14 cellular contexts compared by ENCODE assay signal in genomic region chr21:45033791-45034555, GRCh38. TPM values are rescaled to one million over a fixed set of nuclear protein-coding genes. Genes with fewer than 3 reads are reported as not detected.
DNase-seq lines count a peak whose midpoint lies in the region; ATAC-seq and TF ChIP-seq lines count a peak whose summit lies in the region.
"Had no signal": no experiment of that assay in that cellular context is flagged by ENCODE, and none has a peak within 500 bp of the region (broad histone marks: within the 10 kb centered on the region; RNA-seq: fewer than 3 reads in every experiment).

No MANE protein-coding gene starts in this region.

- peaks cover 13% of the 10 kb centered on the region for H3K36me3 Mint-ChIP-seq in endothelial cell (ENCODE audit: low read depth, unreplicated experiment)
- no peaks in the 10 kb centered on the region for H3K36me3 Mint-ChIP-seq in activated T-helper 2 cell treated with anti-CD3 and anti-CD28 coated beads, Interferon-gamma antibody, Interleukin-2, Interleukin-4, amounts not matched to agents 10 μg/mL and 5 μg/mL and 100 μg/mL, durations not matched to agents 14 hours and 24 hours and 36 hours (ENCODE audit: low read depth)
- H3K36me3 Mint-ChIP-seq: CD4-positive, alpha-beta memory T cell had no signal

- peaks cover 47% of the 10 kb centered on the region for H3K4me1 ChIP-seq in stomach smooth muscle (ENCODE audit: control insufficient read depth, insufficient read depth, low read length)

- TF ChIP-seq CTCF in endothelial cell (IDR thresholded peaks at IDR 0.05; ENCODE audit: unreplicated experiment) (no peak), GM13976 (IDR thresholded peaks at IDR 0.05; ENCODE audit: borderline replicate concordance, control extremely low read depth, extremely low read depth, insufficient read depth, missing control alignments) (no peak)

- in situ Hi-C loops in GM13976 (cut with MboI; ENCODE audit: low sequenced_read_pairs, unreplicated experiment), result no loop called here

- no peaks in the 10 kb centered on the region for H3K9me3 Mint-ChIP-seq in endothelial cell (ENCODE audit: unreplicated experiment)
- peaks cover 19% of the 10 kb centered on the region for H3K9me3 Mint-ChIP-seq in activated T-helper 2 cell treated with anti-CD3 and anti-CD28 coated beads, Interferon-gamma antibody, Interleukin-2, Interleukin-4, amounts not matched to agents 10 μg/mL and 5 μg/mL and 100 μg/mL, durations not matched to agents 14 hours and 24 hours and 36 hours
- H3K9me3 Mint-ChIP-seq: central memory CD8-positive, alpha-beta T cell had no signal

- peaks cover 3% of the 10 kb centered on the region for H3K27me3 Mint-ChIP-seq in endothelial cell (ENCODE audit: unreplicated experiment)
- H3K27me3 Mint-ChIP-seq in activated T-helper 2 cell treated with anti-CD3 and anti-CD28 coated beads, Interferon-gamma antibody, Interleukin-2, Interleukin-4, amounts not matched to agents 10 μg/mL and 5 μg/mL and 100 μg/mL, durations not matched to agents 14 hours and 24 hours and 36 hours (ENCODE audit: low read depth), result peaks cover 8% of the 10 kb centered on the region

- peak overlapping the region; percentile 48 for H3K4me3 Mint-ChIP-seq in endothelial cell (ENCODE audit: unreplicated experiment)
- no peak overlapping the region for H3K4me3 Mint-ChIP-seq in activated T-helper 2 cell treated with anti-CD3 and anti-CD28 coated beads, Interferon-gamma antibody, Interleukin-2, Interleukin-4, amounts not matched to agents 10 μg/mL and 5 μg/mL and 100 μg/mL, durations not matched to agents 14 hours and 24 hours and 36 hours (ENCODE audit: low read depth)
- H3K4me3 Mint-ChIP-seq: CD4-positive, alpha-beta memory T cell; central memory CD8-positive, alpha-beta T cell had no signal

- no peaks in the 10 kb centered on the region for H3K27me3 ChIP-seq in H7 (ENCODE audit: control insufficient read depth, insufficient read depth, low read length)
- H3K27me3 ChIP-seq in stomach smooth muscle (ENCODE audit: control insufficient read depth in 1 of 2, insufficient read depth in 2 of 2, low read length in 2 of 2), result no peaks in the 10 kb centered on the region

- H3K9me3 ChIP-seq in stomach smooth muscle (ENCODE audit: control insufficient read depth in 2 of 2, low read length in 2 of 2), result peaks cover 4 to 7% of the 10 kb centered on the region in 2 donors

- H3K27ac Mint-ChIP-seq in endothelial cell (ENCODE audit: unreplicated experiment), result peak overlapping the region; percentile 11
- H3K27ac Mint-ChIP-seq in activated T-helper 2 cell treated with anti-CD3 and anti-CD28 coated beads, Interferon-gamma antibody, Interleukin-2, Interleukin-4, amounts not matched to agents 10 μg/mL and 5 μg/mL and 100 μg/mL, durations not matched to agents 14 hours and 24 hours and 36 hours, result no peak overlapping the region
- H3K27ac Mint-ChIP-seq: CD4-positive, alpha-beta memory T cell had no signal

- H3K4me1 Mint-ChIP-seq in endothelial cell (ENCODE audit: unreplicated experiment), result peaks cover 10% of the 10 kb centered on the region
- H3K4me1 Mint-ChIP-seq in activated T-helper 2 cell treated with anti-CD3 and anti-CD28 coated beads, Interferon-gamma antibody, Interleukin-2, Interleukin-4, amounts not matched to agents 10 μg/mL and 5 μg/mL and 100 μg/mL, durations not matched to agents 14 hours and 24 hours and 36 hours (ENCODE audit: low read depth), result no peaks in the 10 kb centered on the region
- H3K4me1 Mint-ChIP-seq: CD4-positive, alpha-beta memory T cell; central memory CD8-positive, alpha-beta T cell had no signal

- intact Hi-C loops in activated T-helper 2 cell treated with anti-CD3 and anti-CD28 coated beads, Interferon-gamma antibody, Interleukin-2, Interleukin-4, amounts not matched to agents 10 μg/mL and 5 μg/mL and 100 μg/mL, durations not matched to agents 14 hours and 24 hours and 36 hours (cut with micrococcal nuclease), result no loop called here

- no peak overlapping the region for H3K9ac ChIP-seq in stomach smooth muscle (ENCODE audit: low read length in 2 of 2)

- no peaks in the 10 kb centered on the region for H3K36me3 ChIP-seq in H7 (replicated peaks; ENCODE audit: control insufficient read depth, insufficient read depth, low read length)
- H3K36me3 ChIP-seq in stomach smooth muscle (ENCODE audit: control insufficient read depth in 2 of 2, insufficient read depth in 2 of 2, low read length in 2 of 2), result no peaks in the 10 kb centered on the region

- H3K27ac ChIP-seq in stomach smooth muscle (ENCODE audit: low read length), result peak overlapping the region; percentile 64

- H3K4me3 ChIP-seq in H7 (ENCODE audit: insufficient read depth, low read depth, low read length), result no peak overlapping the region
- H3K4me3 ChIP-seq in stomach smooth muscle (ENCODE audit: low read length in 2 of 2), result peak overlapping the region; percentile 55 to 61

- ATAC-seq in GM21717 (IDR thresholded peaks at IDR 0.05; ENCODE audit: unreplicated experiment), result no peak

- peak; percentile 50 for DNase-seq in H7
- DNase-seq in endothelial cell (ENCODE audit: low spot score), result no peak
- peak; percentile 45 for DNase-seq in islet precursor cell
- DNase-seq in activated effector memory CD4-positive, alpha-beta T cell treated with anti-CD3 and anti-CD28 coated beads, Interleukin-2, amount 50 U/mL, for 16 hours, result no peak
- no peak for DNase-seq in GM13976 (ENCODE audit: low spot score)
- no peak for DNase-seq in activated T-helper 2 cell treated with anti-CD3 and anti-CD28 coated beads, Interferon-gamma antibody, Interleukin-2, Interleukin-4, amounts not matched to agents 10 μg/mL and 5 μg/mL and 100 μg/mL, durations not matched to agents 14 hours and 24 hours and 36 hours (ENCODE audit: low spot score)
- DNase-seq: activated CD8-positive, alpha-beta memory T cell treated with anti-CD3 and anti-CD28 coated beads, Interleukin-2, amount 50 U/mL, for 48 hours; MM.1S; NCI-H226; stimulated activated CD4-positive, alpha-beta T cell treated with anti-CD3 and anti-CD28 coated beads, Interleukin-12 subunit alpha, Interleukin-12 subunit beta, amount 100 ng/mL, for 4 hours had no signal

RNA-seq across cellular contexts. Expression of gene ADARB1, which starts 40.4 kb away (rescaled TPM):
- 5.5 and 8.0 TPM in 2 replicates for total RNA-seq in H7 (2014; rRNA removed; shearing (Covaris generic))
- total RNA-seq in endothelial cell (ENCODE audit: unreplicated experiment), result 14.5 TPM
- total RNA-seq in activated T-helper 2 cell treated with anti-CD3 and anti-CD28 coated beads, Interferon-gamma antibody, Interleukin-2, Interleukin-4, amounts not matched to agents 10 μg/mL and 5 μg/mL and 100 μg/mL, durations not matched to agents 14 hours and 24 hours and 36 hours, result 25.8 and 29.5 TPM in 2 replicates

Comparison
In these comparisons a context has a peak if more than half of its experiments do, and no peak if none do; other contexts are left out.
1. DNase-seq: peak in H7 (single experiment) and islet precursor cell (single experiment); none in endothelial cell (single experiment), activated effector memory CD4-positive, alpha-beta T cell treated with anti-CD3 and anti-CD28 coated beads, Interleukin-2, amount 50 U/mL, for 16 hours (single experiment), GM13976 (single experiment) and activated T-helper 2 cell treated with anti-CD3 and anti-CD28 coated beads, Interferon-gamma antibody, Interleukin-2, Interleukin-4, amounts not matched to agents 10 μg/mL and 5 μg/mL and 100 μg/mL, durations not matched to agents 14 hours and 24 hours and 36 hours (single experiment).